8 cellular contexts compared by ENCODE assay signal in the genomic region with DNA sequence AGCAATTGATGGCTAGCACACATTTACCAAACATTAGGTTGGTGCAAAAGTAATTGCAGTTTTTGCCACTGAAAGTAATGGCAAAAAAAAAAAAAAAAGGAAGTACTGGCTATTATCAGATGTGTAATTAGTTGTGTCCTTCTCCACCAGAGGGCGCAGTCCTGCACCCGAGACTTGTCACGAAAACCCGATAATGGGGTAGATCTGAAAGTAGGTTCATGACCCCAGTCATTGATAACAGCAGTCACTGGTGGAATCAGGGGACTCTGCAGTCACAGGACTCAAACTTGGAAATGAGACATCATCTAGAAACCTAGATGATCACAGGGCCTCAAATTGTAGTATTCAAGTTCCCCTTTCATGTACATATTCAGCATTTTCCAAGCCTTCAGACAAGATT. TPM values are rescaled to one million over a fixed set of nuclear protein-coding genes. Genes with fewer than 3 reads are reported as not detected.
DNase-seq lines count a peak whose midpoint lies in the region; ATAC-seq and TF ChIP-seq lines count a peak whose summit lies in the region.

No MANE protein-coding gene starts in this region.

- no peak overlapping the region for H3K27ac ChIP-seq in suprapubic skin

- TF ChIP-seq CTCF in suprapubic skin (IDR thresholded peaks at IDR 0.05), result peak; percentile 21 to 28

- H3K4me1 Mint-ChIP-seq in effector memory CD8-positive, alpha-beta T cell (ENCODE audit: low read depth in 2 of 2), result no peaks in the 10 kb centered on the region
- H3K4me1 Mint-ChIP-seq in naive B cell, result peaks cover 0 to 4% (median 0%) of the 10 kb centered on the region in 3 donors

- no peaks in the 10 kb centered on the region for H3K27me3 Mint-ChIP-seq in effector memory CD8-positive, alpha-beta T cell
- no peaks in the 10 kb centered on the region for H3K27me3 Mint-ChIP-seq in naive B cell

- H3K9me3 ChIP-seq in suprapubic skin, result no peaks in the 10 kb centered on the region

- no peak overlapping the region for H3K27ac Mint-ChIP-seq in effector memory CD8-positive, alpha-beta T cell
- H3K27ac Mint-ChIP-seq in naive B cell, result peak overlapping the region in 1 of 6 donors; percentile 26

- TF ChIP-seq EP300 in suprapubic skin (IDR thresholded peaks at IDR 0.05), result no peak

- H3K4me3 ChIP-seq in suprapubic skin, result no peak overlapping the region

- no peaks in the 10 kb centered on the region for H3K9me3 Mint-ChIP-seq in effector memory CD8-positive, alpha-beta T cell
- no peaks in the 10 kb centered on the region for H3K9me3 Mint-ChIP-seq in naive B cell

- WGBS in suprapubic skin, result 2% methylated on average over 4 of the region's 4 CpGs

- H3K36me3 Mint-ChIP-seq in effector memory CD8-positive, alpha-beta T cell (ENCODE audit: insufficient read depth), result no peaks in the 10 kb centered on the region
- H3K36me3 Mint-ChIP-seq in naive B cell, result no peaks in the 10 kb centered on the region

- ATAC-seq in HG02610 (IDR thresholded peaks at IDR 0.05; ENCODE audit: unreplicated experiment) (peak; percentile 54), naive B cell (ENCODE audit: low read depth in 2 of 2) (peak; percentile 76 to 80)
- peak; percentile 75 for ATAC-seq in effector memory CD8-positive, alpha-beta T cell (replicated peaks)

- TF ChIP-seq POLR2A in suprapubic skin (IDR thresholded peaks at IDR 0.05), result no peak

- H3K4me1 ChIP-seq in suprapubic skin, result no peaks in the 10 kb centered on the region

- H3K36me3 ChIP-seq in suprapubic skin, result no peaks in the 10 kb centered on the region

- H3K27me3 ChIP-seq in suprapubic skin, result no peaks in the 10 kb centered on the region

- DNase-seq in NCI-H146 (lab: John Stamatoyannopoulos, UW) (peak; percentile 54), NCI-H146 treated with DMSO at 0.1 percent for 48 hours (lab: John Stamatoyannopoulos, UW; ENCODE audit: unreplicated experiment) (no peak), NCI-H2227 treated with DMSO at 0.1 percent for 48 hours (lab: John Stamatoyannopoulos, UW) (peak; percentile 38), naive B cell (peak; percentile 59), suprapubic skin (ENCODE audit: low spot score in 2 of 2) (no peak)
- DNase-seq in activated CD4-positive, alpha-beta T cell treated with anti-CD3 and anti-CD28 coated beads for 48 hours, result peak; percentile 67
- peak; percentile 56 to 61 (median 59) for DNase-seq in effector memory CD8-positive, alpha-beta T cell

- H3K4me3 Mint-ChIP-seq in effector memory CD8-positive, alpha-beta T cell, result no peak overlapping the region
- peak overlapping the region in 2 of 8 donors; percentile 35 to 78 for H3K4me3 Mint-ChIP-seq in naive B cell

RNA-seq across cellular contexts. Expression of gene ACOT9, which starts 13.1 kb away (rescaled TPM):
- 10 to 100 TPM; 14.0 to 23.9 (median 16.0) TPM for polyA plus RNA-seq in naive B cell (ENCODE audit: low read depth in 6 of 6)
- 10 to 100 TPM; 14.9 to 18.5 (median 16.2) TPM for total RNA-seq in suprapubic skin

RNA-seq across cellular contexts. Expression of gene SAT1, which starts 26.8 kb away (rescaled TPM):
- 100 to 1,000 TPM; 114 to 204 (median 165) TPM for polyA plus RNA-seq in naive B cell (ENCODE audit: low read depth in 6 of 6)
- 100 to 1,000 TPM; 131 to 357 (median 202) TPM for total RNA-seq in suprapubic skin

Comparison
In these comparisons a context has a peak if more than half of its experiments do, and no peak if none do; other contexts are left out.
1. DNase-seq: peak in NCI-H146 (single experiment), NCI-H2227 treated with DMSO at 0.1 percent for 48 hours (single experiment), activated CD4-positive, alpha-beta T cell treated with anti-CD3 and anti-CD28 coated beads for 48 hours (single experiment), effector memory CD8-positive, alpha-beta T cell (3 of 3) and naive B cell (single experiment); none in NCI-H146 treated with DMSO at 0.1 percent for 48 hours (single experiment) and suprapubic skin (0 of 2).
2. Peak in every context shown above with its lines, with median percentiles within 50 percentile points of each other: ATAC-seq.